ENCODE assay signal across 14 cellular contexts in genomic region chr12:26238341-26239126, GRCh38. TPM values are rescaled to one million over a fixed set of nuclear protein-coding genes. Genes with fewer than 3 reads are reported as not detected.
DNase-seq lines count a peak whose midpoint lies in the region; ATAC-seq and TF ChIP-seq lines count a peak whose summit lies in the region.
"Had no signal": no experiment of that assay in that cellular context is flagged by ENCODE, and none has a peak within 500 bp of the region (broad histone marks: within the 10 kb centered on the region; RNA-seq: fewer than 3 reads in every experiment).

No MANE protein-coding gene starts in this region.

- H3K36me3 ChIP-seq in adipocyte (ENCODE audit: control insufficient read depth, insufficient read depth, low read length, severe bottlenecking) (no peaks in the 10 kb centered on the region), osteoblast (ENCODE audit: insufficient read depth, low read length) (no peaks in the 10 kb centered on the region)
- H3K36me3 ChIP-seq: stomach had no signal

- H3K79me2 ChIP-seq in osteoblast (ENCODE audit: insufficient read depth, low read length): no peaks in the 10 kb centered on the region

- ATAC-seq in HG03139 (IDR thresholded peaks at IDR 0.05; ENCODE audit: unreplicated experiment) (no peak), GM21390 (IDR thresholded peaks at IDR 0.05; ENCODE audit: unreplicated experiment) (no peak)

- no peaks in the 10 kb centered on the region for H4K20me1 ChIP-seq in osteoblast (ENCODE audit: insufficient read depth, low read length)

- peak overlapping the region; percentile 34 for H3K4me2 ChIP-seq in osteoblast (ENCODE audit: insufficient read depth, low read length)

- H3K27ac ChIP-seq in osteoblast (ENCODE audit: low read depth, low read length): peak overlapping the region; percentile 69

- H3K9me3 ChIP-seq in adipocyte (ENCODE audit: control insufficient read depth, low read length) (no peaks in the 10 kb centered on the region), osteoblast (ENCODE audit: low read depth, low read length) (no peaks in the 10 kb centered on the region)
- H3K9me3 ChIP-seq: stomach had no signal

- peaks cover 3% of the 10 kb centered on the region for H3K27me3 ChIP-seq in adipocyte (replicated peaks; ENCODE audit: control insufficient read depth, insufficient read depth, low read length)
- no peaks in the 10 kb centered on the region for H3K27me3 ChIP-seq in osteoblast (ENCODE audit: insufficient read depth, low read length)
- H3K27me3 ChIP-seq: stomach had no signal

- peak; percentile 32 for DNase-seq in AG10803 (ENCODE audit: low read depth)
- DNase-seq in adipocyte (ENCODE audit: low read depth): peak; percentile 35
- peak; percentile 38 for DNase-seq in fibroblast of peridontal ligament (ENCODE audit: extremely low read depth)
- DNase-seq in osteoblast (ENCODE audit: insufficient read length, low spot score, missing footprints): peak; percentile 46
- DNase-seq in central memory CD4-positive, alpha-beta T cell: no peak
- DNase-seq in activated CD4-positive, CD25-positive, alpha-beta regulatory T cell (lab: John Stamatoyannopoulos, UW): no peak
- DNase-seq: activated CD4-positive, alpha-beta memory T cell treated with anti-CD3 and anti-CD28 coated beads, Interleukin-2, amount 10 ng/mL, durations not matched to agents 7 days and 5 days; GF-D8; NCI-H187; NCI-H526 treated with DMSO at 0.1 percent for 48 hours; stomach had no signal

- peak overlapping the region; percentile 5 for H2AFZ ChIP-seq in osteoblast (ENCODE audit: low read length)

- H3K4me3 ChIP-seq in AG10803 (ENCODE audit: low read length) (no peak overlapping the region), adipocyte (ENCODE audit: low read length) (no peak overlapping the region), osteoblast (ENCODE audit: insufficient read depth, low read length) (no peak overlapping the region)
- H3K4me3 ChIP-seq: stomach had no signal

- no peak overlapping the region for H3K9ac ChIP-seq in adipocyte (ENCODE audit: low read length)

- H3K4me1 ChIP-seq in adipocyte (ENCODE audit: control insufficient read depth, insufficient read depth, low read length): peaks cover 22% of the 10 kb centered on the region
- H3K4me1 ChIP-seq in osteoblast (ENCODE audit: insufficient read depth, low read length): peaks cover 26% of the 10 kb centered on the region

- TF ChIP-seq CTCF in AG10803 (conservative IDR thresholded peaks at IDR 0.05; ENCODE audit: low read length) (no peak), osteoblast (IDR thresholded peaks at IDR 0.05; ENCODE audit: extremely low read depth, low read depth, low read length) (no peak)

RNA-seq across cellular contexts. Expression of gene SSPN, which starts 43.2 kb away (rescaled TPM):
- total RNA-seq in osteoblast: 9.8 and 18.9 TPM in 2 replicates
- total RNA-seq: activated CD4-positive, alpha-beta memory T cell treated with anti-CD3 and anti-CD28 coated beads, Interleukin-2, amount 10 ng/mL, durations not matched to agents 7 days and 5 days; activated T-helper 2 cell treated with anti-CD3 and anti-CD28 coated beads, Interferon-gamma antibody, Interleukin-2, Interleukin-4, amounts not matched to agents 10 μg/mL and 5 μg/mL and 100 μg/mL, durations not matched to agents 14 hours and 24 hours and 36 hours had no signal

Comparison
In these comparisons a context has a peak if more than half of its experiments do, and no peak if none do; other contexts are left out.
1. DNase-seq: peak in AG10803 (single experiment), adipocyte (single experiment), fibroblast of peridontal ligament (single experiment) and osteoblast (single experiment); none in central memory CD4-positive, alpha-beta T cell (single experiment) and activated CD4-positive, CD25-positive, alpha-beta regulatory T cell (0 of 4).